Comparison of ENCODE assay signal across 1 cellular context in genomic region chr5:93576015-93576414, GRCh38.
TF ChIP-seq lines count a peak whose summit lies in the region.

No MANE protein-coding gene starts in this region.

TF ChIP-seq in IMR-90, 13 proteins besides CTCF, POLR2A, EP300 and RAD21:
- TF ChIP-seq RCOR1 (IDR thresholded peaks at IDR 0.05; ENCODE audit: insufficient replicate concordance, low read length) (no peak), USF2 (IDR thresholded peaks at IDR 0.05; ENCODE audit: low read depth, low read length) (no peak), MAZ (IDR thresholded peaks at IDR 0.05; ENCODE audit: borderline replicate concordance, low read depth, low read length) (no peak), CHD1 (IDR thresholded peaks at IDR 0.05; ENCODE audit: low read depth, low read length) (no peak), SMC3 (IDR thresholded peaks at IDR 0.05; ENCODE audit: low read depth, low read length) (no peak), MXI1 (IDR thresholded peaks at IDR 0.05; ENCODE audit: borderline replicate concordance, low read depth, low read length) (no peak)
